ENCODE assay signal across 28 cellular contexts in genomic region chr2:236761358-236761757, GRCh38.
"Had no signal": no experiment of that assay in that cellular context is flagged by ENCODE, and none has a peak within 500 bp of the region (broad histone marks: within the 10 kb centered on the region; RNA-seq: fewer than 3 reads in every experiment).

No MANE protein-coding gene starts in this region.

- H3K4me3 ChIP-seq: neural progenitor cell, ovary, psoas muscle, skin epidermis, smooth muscle cell, spleen, suprapubic skin, testis, tibial artery, transverse colon, upper lobe of left lung, vagina had no signal

- DNase-seq: natural killer cell; occipital lobe; ovary; posterior cingulate gyrus; psoas muscle; right cardiac atrium; spleen; stimulated activated CD4-positive, alpha-beta T cell treated with anti-CD3 and anti-CD28 coated beads, Interleukin-12 subunit alpha, Interleukin-12 subunit beta, amount 100 ng/mL, for 4 hours; stimulated activated CD4-positive, alpha-beta T cell treated with anti-CD3 and anti-CD28 coated beads, Interleukin-1b, Interleukin-23, amount 100 ng/mL, for 48 hours; stimulated activated CD4-positive, alpha-beta T cell treated with anti-CD3 and anti-CD28 coated beads, Interleukin-4, amount 100 ng/mL, for 1 hour; stimulated activated CD4-positive, alpha-beta T cell treated with anti-CD3 and anti-CD28 coated beads, Interleukin-4, amount 100 ng/mL, for 4 hours; stimulated activated CD8-positive, alpha-beta memory T cell treated with anti-CD3 and anti-CD28 coated beads, Interleukin-4, amount 100 ng/mL, for 48 hours; stimulated activated naive CD4-positive, alpha-beta T cell; stimulated activated naive CD8-positive, alpha-beta T cell treated with anti-CD3 and anti-CD28 coated beads, Interleukin-15, amount 100 ng/mL, for 72 hours; stimulated activated naive CD8-positive, alpha-beta T cell treated with anti-CD3 and anti-CD28 coated beads, Interleukin-15, Interleukin-2, amounts not matched to agents 100 U/mL and 50 U/mL, for 24 hours; substantia nigra; testis; tibial artery; transverse colon; upper lobe of left lung had no signal

- H3K36me3 ChIP-seq: neural progenitor cell, ovary, spleen, suprapubic skin, tibial artery, transverse colon, upper lobe of left lung, vagina had no signal

- H3K79me2 ChIP-seq: parathyroid adenoma had no signal

- H3K27ac ChIP-seq: neural progenitor cell, ovary, parathyroid adenoma, psoas muscle, skin epidermis, spleen, suprapubic skin, testis, tibial artery, transverse colon, upper lobe of left lung, vagina had no signal

- H2AFZ ChIP-seq: neural progenitor cell, parathyroid adenoma had no signal

- H3K4me2 ChIP-seq: neural progenitor cell, smooth muscle cell had no signal

- H3K9ac ChIP-seq: neural progenitor cell, parathyroid adenoma had no signal

- H3K9me3 ChIP-seq: ovary, psoas muscle, spleen, suprapubic skin, testis, tibial artery, transverse colon, upper lobe of left lung, vagina had no signal

- ATAC-seq: natural killer cell; psoas muscle; right cardiac atrium; sciatic nerve; stimulated activated memory B cell treated with anti-CD40 and anti-IgM and Interleukin-4, amounts not matched to agents 10 μg/mL and 1 μg/mL and 100 μg/mL, for 72 hours; stimulated activated naive CD8-positive, alpha-beta T cell treated with anti-CD3 and anti-CD28 coated beads, Interleukin-15, amount 100 ng/mL, for 72 hours; stimulated activated naive CD8-positive, alpha-beta T cell treated with anti-CD3 and anti-CD28 coated beads, Interleukin-15, Interleukin-2, amounts not matched to agents 100 U/mL and 50 U/mL, for 24 hours had no signal

- H3K4me1 ChIP-seq: parathyroid adenoma, psoas muscle, spleen, testis, tibial artery, transverse colon, upper lobe of left lung had no signal

- H3K27me3 ChIP-seq: neural progenitor cell, ovary, spleen, suprapubic skin, testis, tibial artery, transverse colon, upper lobe of left lung, vagina had no signal
